ENCODE assay signal across 1 cellular context in the genomic region with DNA sequence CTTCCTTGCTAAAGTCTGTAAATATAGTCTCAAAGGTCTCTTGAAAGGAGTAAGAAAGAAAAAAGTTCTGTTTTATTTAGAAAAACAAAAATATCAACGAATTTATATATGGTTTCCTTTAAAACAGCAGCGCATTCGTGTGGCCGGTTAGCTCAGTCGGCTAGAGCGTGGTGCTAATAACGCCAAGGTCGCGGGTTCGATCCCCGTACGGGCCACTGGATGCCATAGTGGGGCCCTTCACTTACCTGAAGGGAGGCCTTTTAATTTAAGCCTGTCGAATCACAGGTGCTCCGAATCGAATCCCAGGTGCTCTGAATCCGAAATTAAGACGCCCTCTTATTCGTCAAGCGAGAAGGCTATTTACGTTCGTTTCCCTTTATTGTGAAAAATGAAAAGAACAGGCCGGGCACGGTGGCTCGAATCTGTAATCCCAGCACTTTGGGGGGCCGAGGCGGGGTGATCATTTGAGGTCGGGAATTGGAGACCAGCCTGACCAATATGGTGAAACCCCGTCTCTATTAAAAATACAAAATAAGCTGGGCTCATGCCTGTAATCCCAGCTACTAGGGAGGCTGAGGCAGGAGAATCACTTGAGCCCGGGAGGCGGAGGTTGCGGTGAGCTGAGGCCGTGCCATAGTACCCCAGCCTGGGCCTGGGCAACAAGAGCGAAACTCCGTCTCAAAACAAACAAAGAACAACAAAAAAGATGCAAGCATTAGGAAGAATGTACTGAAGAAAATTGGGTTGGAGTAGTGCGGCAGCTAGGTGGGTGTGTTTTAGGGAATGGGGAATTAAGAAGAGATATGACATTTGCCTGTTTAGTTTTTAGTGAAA.
TF ChIP-seq lines count a peak whose summit lies in the region.

No MANE protein-coding gene starts in this region.

TF ChIP-seq in K562, 482 proteins besides CTCF, POLR2A, EP300 and RAD21 (continued from another document and continues in another):
- TF ChIP-seq U2AF1 (optimal IDR thresholded peaks at IDR 0.05; ENCODE audit: low read depth, low read length) (no peak), ETV5 (CRISPR knock-in tag; IDR thresholded peaks at IDR 0.05; ENCODE audit: low read depth) (0 out of 2 replicates have a peak, but pooled peaks have one; percentile 12), EWSR1 (IDR thresholded peaks at IDR 0.05; ENCODE audit: borderline replicate concordance, low read depth, partially characterized antibody) (no peak), ZNF507 (tag; conservative IDR thresholded peaks at IDR 0.05) (no peak), PPARD (CRISPR knock-in tag; IDR thresholded peaks at IDR 0.05) (no peak), ZKSCAN8 (CRISPR knock-in tag; IDR thresholded peaks at IDR 0.05) (0 out of 2 replicates have a peak, but pooled peaks have one; percentile 6), ZNF57 (CRISPR knock-in tag; IDR thresholded peaks at IDR 0.05) (no peak), BDP1 (IDR thresholded peaks at IDR 0.05; ENCODE audit: insufficient read depth, insufficient read length) (peak; percentile 45), ZNF780A (CRISPR knock-in tag; IDR thresholded peaks at IDR 0.05) (no peak), TCF7L2 (IDR thresholded peaks at IDR 0.05; ENCODE audit: low read depth, low read length) (no peak), TAL1 (IDR thresholded peaks at IDR 0.05) (no peak; the same call in 1 of the 2 replicates), POLR2B (IDR thresholded peaks at IDR 0.05; ENCODE audit: low read depth, partially characterized antibody) (no peak), CBX8 (IDR thresholded peaks at IDR 0.05; ENCODE audit: borderline replicate concordance, extremely low read depth, low read depth, low read length, poor library complexity, severe bottlenecking) (no peak), FOXP1 (CRISPR knock-in tag; IDR thresholded peaks at IDR 0.05) (no peak), BCOR (IDR thresholded peaks at IDR 0.05) (peak; percentile 87), SIN3A (IDR thresholded peaks at IDR 0.05; ENCODE audit: borderline replicate concordance in 2 of 2, control insufficient read depth in 1 of 2, low read depth in 2 of 2, low read length in 2 of 2) (0 out of 4 replicates have a peak, but pooled peaks of 1 of the 2 experiments have one; percentile 9), ZNF707 (CRISPR knock-in tag; conservative IDR thresholded peaks at IDR 0.05) (no peak), BMI1 (IDR thresholded peaks at IDR 0.05; ENCODE audit: low read length) (no peak), ZNF274 (IDR thresholded peaks at IDR 0.05; ENCODE audit: borderline replicate concordance, low read depth, low read length) (no peak), ARHGAP35 (IDR thresholded peaks at IDR 0.05; ENCODE audit: partially characterized antibody) (no peak), MCM7 (IDR thresholded peaks at IDR 0.05) (no peak), ZFX (CRISPR knock-in tag; IDR thresholded peaks at IDR 0.05) (peak; percentile 71), ZSCAN29 (IDR thresholded peaks at IDR 0.05) (peak; percentile 97), NEUROD1 (IDR thresholded peaks at IDR 0.05; ENCODE audit: borderline replicate concordance, low read depth, low read length, partially characterized antibody) (no peak), ZNF12 (CRISPR knock-in tag; IDR thresholded peaks at IDR 0.05) (no peak), L3MBTL2 (IDR thresholded peaks at IDR 0.05) (peak; percentile 18; the same call in 1 of the 2 replicates), ZNF589 (CRISPR knock-in tag; IDR thresholded peaks at IDR 0.05; ENCODE audit: low read depth) (no peak), RB1 (IDR thresholded peaks at IDR 0.05; ENCODE audit: low read depth) (peak; percentile 44; the same call in 1 of the 2 replicates), STAT5A (IDR thresholded peaks at IDR 0.05; ENCODE audit: borderline replicate concordance, low read length) (no peak), FOXK2 (conservative IDR thresholded peaks at IDR 0.05 in 1 of 2, IDR thresholded peaks at IDR 0.05 in 1 of 2; ENCODE audit: low read depth in 2 of 2) (peak in 1 of 2 experiments; percentile 72; a peak in 1 of 4 replicates), ESRRB (CRISPR knock-in tag; IDR thresholded peaks at IDR 0.05; ENCODE audit: borderline replicate concordance) (no peak), ESRRA (IDR thresholded peaks at IDR 0.05; ENCODE audit: borderline replicate concordance, low read depth) (no peak; the same call in 1 of the 2 replicates)
- TF ChIP-seq, protein P1, sequence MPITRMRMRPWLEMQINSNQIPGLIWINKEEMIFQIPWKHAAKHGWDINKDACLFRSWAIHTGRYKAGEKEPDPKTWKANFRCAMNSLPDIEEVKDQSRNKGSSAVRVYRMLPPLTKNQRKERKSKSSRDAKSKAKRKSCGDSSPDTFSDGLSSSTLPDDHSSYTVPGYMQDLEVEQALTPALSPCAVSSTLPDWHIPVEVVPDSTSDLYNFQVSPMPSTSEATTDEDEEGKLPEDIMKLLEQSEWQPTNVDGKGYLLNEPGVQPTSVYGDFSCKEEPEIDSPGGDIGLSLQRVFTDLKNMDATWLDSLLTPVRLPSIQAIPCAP (CRISPR knock-in tag; IDR thresholded peaks at IDR 0.05; ENCODE audit: borderline replicate concordance): no peak
- TF ChIP-seq, protein P2, sequence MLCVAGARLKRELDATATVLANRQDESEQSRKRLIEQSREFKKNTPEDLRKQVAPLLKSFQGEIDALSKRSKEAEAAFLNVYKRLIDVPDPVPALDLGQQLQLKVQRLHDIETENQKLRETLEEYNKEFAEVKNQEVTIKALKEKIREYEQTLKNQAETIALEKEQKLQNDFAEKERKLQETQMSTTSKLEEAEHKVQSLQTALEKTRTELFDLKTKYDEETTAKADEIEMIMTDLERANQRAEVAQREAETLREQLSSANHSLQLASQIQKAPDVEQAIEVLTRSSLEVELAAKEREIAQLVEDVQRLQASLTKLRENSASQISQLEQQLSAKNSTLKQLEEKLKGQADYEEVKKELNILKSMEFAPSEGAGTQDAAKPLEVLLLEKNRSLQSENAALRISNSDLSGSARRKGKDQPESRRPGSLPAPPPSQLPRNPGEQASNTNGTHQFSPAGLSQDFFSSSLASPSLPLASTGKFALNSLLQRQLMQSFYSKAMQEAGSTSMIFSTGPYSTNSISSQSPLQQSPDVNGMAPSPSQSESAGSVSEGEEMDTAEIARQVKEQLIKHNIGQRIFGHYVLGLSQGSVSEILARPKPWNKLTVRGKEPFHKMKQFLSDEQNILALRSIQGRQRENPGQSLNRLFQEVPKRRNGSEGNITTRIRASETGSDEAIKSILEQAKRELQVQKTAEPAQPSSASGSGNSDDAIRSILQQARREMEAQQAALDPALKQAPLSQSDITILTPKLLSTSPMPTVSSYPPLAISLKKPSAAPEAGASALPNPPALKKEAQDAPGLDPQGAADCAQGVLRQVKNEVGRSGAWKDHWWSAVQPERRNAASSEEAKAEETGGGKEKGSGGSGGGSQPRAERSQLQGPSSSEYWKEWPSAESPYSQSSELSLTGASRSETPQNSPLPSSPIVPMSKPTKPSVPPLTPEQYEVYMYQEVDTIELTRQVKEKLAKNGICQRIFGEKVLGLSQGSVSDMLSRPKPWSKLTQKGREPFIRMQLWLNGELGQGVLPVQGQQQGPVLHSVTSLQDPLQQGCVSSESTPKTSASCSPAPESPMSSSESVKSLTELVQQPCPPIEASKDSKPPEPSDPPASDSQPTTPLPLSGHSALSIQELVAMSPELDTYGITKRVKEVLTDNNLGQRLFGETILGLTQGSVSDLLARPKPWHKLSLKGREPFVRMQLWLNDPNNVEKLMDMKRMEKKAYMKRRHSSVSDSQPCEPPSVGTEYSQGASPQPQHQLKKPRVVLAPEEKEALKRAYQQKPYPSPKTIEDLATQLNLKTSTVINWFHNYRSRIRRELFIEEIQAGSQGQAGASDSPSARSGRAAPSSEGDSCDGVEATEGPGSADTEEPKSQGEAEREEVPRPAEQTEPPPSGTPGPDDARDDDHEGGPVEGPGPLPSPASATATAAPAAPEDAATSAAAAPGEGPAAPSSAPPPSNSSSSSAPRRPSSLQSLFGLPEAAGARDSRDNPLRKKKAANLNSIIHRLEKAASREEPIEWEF (CRISPR knock-in tag; IDR thresholded peaks at IDR 0.05): peak; percentile 44; the same call in 1 of the 2 replicates
- TF ChIP-seq, protein P3, sequence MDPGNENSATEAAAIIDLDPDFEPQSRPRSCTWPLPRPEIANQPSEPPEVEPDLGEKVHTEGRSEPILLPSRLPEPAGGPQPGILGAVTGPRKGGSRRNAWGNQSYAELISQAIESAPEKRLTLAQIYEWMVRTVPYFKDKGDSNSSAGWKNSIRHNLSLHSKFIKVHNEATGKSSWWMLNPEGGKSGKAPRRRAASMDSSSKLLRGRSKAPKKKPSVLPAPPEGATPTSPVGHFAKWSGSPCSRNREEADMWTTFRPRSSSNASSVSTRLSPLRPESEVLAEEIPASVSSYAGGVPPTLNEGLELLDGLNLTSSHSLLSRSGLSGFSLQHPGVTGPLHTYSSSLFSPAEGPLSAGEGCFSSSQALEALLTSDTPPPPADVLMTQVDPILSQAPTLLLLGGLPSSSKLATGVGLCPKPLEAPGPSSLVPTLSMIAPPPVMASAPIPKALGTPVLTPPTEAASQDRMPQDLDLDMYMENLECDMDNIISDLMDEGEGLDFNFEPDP (CRISPR knock-in tag; IDR thresholded peaks at IDR 0.05): no peak
- TF ChIP-seq, protein P4, sequence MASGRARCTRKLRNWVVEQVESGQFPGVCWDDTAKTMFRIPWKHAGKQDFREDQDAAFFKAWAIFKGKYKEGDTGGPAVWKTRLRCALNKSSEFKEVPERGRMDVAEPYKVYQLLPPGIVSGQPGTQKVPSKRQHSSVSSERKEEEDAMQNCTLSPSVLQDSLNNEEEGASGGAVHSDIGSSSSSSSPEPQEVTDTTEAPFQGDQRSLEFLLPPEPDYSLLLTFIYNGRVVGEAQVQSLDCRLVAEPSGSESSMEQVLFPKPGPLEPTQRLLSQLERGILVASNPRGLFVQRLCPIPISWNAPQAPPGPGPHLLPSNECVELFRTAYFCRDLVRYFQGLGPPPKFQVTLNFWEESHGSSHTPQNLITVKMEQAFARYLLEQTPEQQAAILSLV (tag; IDR thresholded peaks at IDR 0.05): no peak
- TF ChIP-seq, protein P5, sequence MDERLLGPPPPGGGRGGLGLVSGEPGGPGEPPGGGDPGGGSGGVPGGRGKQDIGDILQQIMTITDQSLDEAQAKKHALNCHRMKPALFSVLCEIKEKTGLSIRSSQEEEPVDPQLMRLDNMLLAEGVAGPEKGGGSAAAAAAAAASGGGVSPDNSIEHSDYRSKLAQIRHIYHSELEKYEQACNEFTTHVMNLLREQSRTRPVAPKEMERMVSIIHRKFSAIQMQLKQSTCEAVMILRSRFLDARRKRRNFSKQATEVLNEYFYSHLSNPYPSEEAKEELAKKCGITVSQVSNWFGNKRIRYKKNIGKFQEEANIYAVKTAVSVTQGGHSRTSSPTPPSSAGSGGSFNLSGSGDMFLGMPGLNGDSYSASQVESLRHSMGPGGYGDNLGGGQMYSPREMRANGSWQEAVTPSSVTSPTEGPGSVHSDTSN (CRISPR knock-in tag; IDR thresholded peaks at IDR 0.05; ENCODE audit: low read depth): no peak
- TF ChIP-seq, protein P5 (tag; conservative IDR thresholded peaks at IDR 0.05; ENCODE audit: low read depth): no peak
- TF ChIP-seq, protein P6, sequence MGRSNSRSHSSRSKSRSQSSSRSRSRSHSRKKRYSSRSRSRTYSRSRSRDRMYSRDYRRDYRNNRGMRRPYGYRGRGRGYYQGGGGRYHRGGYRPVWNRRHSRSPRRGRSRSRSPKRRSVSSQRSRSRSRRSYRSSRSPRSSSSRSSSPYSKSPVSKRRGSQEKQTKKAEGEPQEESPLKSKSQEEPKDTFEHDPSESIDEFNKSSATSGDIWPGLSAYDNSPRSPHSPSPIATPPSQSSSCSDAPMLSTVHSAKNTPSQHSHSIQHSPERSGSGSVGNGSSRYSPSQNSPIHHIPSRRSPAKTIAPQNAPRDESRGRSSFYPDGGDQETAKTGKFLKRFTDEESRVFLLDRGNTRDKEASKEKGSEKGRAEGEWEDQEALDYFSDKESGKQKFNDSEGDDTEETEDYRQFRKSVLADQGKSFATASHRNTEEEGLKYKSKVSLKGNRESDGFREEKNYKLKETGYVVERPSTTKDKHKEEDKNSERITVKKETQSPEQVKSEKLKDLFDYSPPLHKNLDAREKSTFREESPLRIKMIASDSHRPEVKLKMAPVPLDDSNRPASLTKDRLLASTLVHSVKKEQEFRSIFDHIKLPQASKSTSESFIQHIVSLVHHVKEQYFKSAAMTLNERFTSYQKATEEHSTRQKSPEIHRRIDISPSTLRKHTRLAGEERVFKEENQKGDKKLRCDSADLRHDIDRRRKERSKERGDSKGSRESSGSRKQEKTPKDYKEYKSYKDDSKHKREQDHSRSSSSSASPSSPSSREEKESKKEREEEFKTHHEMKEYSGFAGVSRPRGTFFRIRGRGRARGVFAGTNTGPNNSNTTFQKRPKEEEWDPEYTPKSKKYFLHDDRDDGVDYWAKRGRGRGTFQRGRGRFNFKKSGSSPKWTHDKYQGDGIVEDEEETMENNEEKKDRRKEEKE (IDR thresholded peaks at IDR 0.05; ENCODE audit: borderline replicate concordance in 1 of 2, control insufficient read depth in 1 of 2, low read depth in 2 of 2, low read length in 1 of 2): no peak
- TF ChIP-seq, protein P7, sequence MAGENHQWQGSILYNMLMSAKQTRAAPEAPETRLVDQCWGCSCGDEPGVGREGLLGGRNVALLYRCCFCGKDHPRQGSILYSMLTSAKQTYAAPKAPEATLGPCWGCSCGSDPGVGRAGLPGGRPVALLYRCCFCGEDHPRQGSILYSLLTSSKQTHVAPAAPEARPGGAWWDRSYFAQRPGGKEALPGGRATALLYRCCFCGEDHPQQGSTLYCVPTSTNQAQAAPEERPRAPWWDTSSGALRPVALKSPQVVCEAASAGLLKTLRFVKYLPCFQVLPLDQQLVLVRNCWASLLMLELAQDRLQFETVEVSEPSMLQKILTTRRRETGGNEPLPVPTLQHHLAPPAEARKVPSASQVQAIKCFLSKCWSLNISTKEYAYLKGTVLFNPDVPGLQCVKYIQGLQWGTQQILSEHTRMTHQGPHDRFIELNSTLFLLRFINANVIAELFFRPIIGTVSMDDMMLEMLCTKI (IDR thresholded peaks at IDR 0.05; ENCODE audit: partially characterized antibody): no peak
- TF ChIP-seq, protein P8, sequence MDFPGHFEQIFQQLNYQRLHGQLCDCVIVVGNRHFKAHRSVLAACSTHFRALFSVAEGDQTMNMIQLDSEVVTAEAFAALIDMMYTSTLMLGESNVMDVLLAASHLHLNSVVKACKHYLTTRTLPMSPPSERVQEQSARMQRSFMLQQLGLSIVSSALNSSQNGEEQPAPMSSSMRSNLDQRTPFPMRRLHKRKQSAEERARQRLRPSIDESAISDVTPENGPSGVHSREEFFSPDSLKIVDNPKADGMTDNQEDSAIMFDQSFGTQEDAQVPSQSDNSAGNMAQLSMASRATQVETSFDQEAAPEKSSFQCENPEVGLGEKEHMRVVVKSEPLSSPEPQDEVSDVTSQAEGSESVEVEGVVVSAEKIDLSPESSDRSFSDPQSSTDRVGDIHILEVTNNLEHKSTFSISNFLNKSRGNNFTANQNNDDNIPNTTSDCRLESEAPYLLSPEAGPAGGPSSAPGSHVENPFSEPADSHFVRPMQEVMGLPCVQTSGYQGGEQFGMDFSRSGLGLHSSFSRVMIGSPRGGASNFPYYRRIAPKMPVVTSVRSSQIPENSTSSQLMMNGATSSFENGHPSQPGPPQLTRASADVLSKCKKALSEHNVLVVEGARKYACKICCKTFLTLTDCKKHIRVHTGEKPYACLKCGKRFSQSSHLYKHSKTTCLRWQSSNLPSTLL (IDR thresholded peaks at IDR 0.05): peak; percentile 56; the same call in 1 of the 2 replicates
